Comparison of ENCODE assay signal across 11 cellular contexts in genomic region chr3:29240248-29240647, GRCh38. TPM values are rescaled to one million over a fixed set of nuclear protein-coding genes. Genes with fewer than 3 reads are reported as not detected.
DNase-seq lines count a peak whose midpoint lies in the region; ATAC-seq and TF ChIP-seq lines count a peak whose summit lies in the region.
"Had no signal": no experiment of that assay in that cellular context is flagged by ENCODE, and none has a peak within 500 bp of the region (broad histone marks: within the 10 kb centered on the region; RNA-seq: fewer than 3 reads in every experiment).

No MANE protein-coding gene starts in this region.

- ATAC-seq in Right ventricle myocardium inferior (peak; percentile 48), right cardiac atrium (no peak), upper lobe of right lung (peak; percentile 67), HG03571 (IDR thresholded peaks at IDR 0.05; ENCODE audit: unreplicated experiment) (no peak)

- DNase-seq in Right ventricle myocardium inferior (ENCODE audit: missing footprints) (no peak), right cardiac atrium (no peak), SKM-1 (lab: John Stamatoyannopoulos, UW; ENCODE audit: unreplicated experiment) (peak; percentile 12), foreskin fibroblast (peak; percentile 59 to 70), upper lobe of right lung (no peak), NCI-H510A treated with DMSO at 0.1 percent for 48 hours (lab: John Stamatoyannopoulos, UW) (no peak), HPDE6-E6E7 (ENCODE audit: extremely low spot score) (no peak)
- DNase-seq: GF-D8, GOT3, NCI-H446 had no signal

- no peaks in the 10 kb centered on the region for H3K27me3 ChIP-seq in right cardiac atrium (ENCODE audit: control insufficient read depth, insufficient read depth)
- H3K27me3 ChIP-seq in upper lobe of right lung: no peaks in the 10 kb centered on the region

- H3K9me3 ChIP-seq in right cardiac atrium (ENCODE audit: control insufficient read depth, low read length) (no peaks in the 10 kb centered on the region), upper lobe of right lung (no peaks in the 10 kb centered on the region)

- H3K27ac ChIP-seq in right cardiac atrium (ENCODE audit: low read length) (no peak overlapping the region), upper lobe of right lung (no peak overlapping the region)

- no peak overlapping the region for H3K4me3 ChIP-seq in right cardiac atrium (ENCODE audit: low read length)
- H3K4me3 ChIP-seq in foreskin fibroblast (ENCODE audit: low read depth in 1 of 2, low read length in 2 of 2): no peak overlapping the region
- no peak overlapping the region for H3K4me3 ChIP-seq in upper lobe of right lung

- no peaks in the 10 kb centered on the region for H3K4me1 ChIP-seq in right cardiac atrium (ENCODE audit: control insufficient read depth, insufficient read depth, low read length)
- H3K4me1 ChIP-seq in upper lobe of right lung: no peaks in the 10 kb centered on the region

- TF ChIP-seq CTCF in foreskin fibroblast (IDR thresholded peaks at IDR 0.05; ENCODE audit: low read depth, low read length): no peak
- no peak for TF ChIP-seq CTCF in upper lobe of right lung (IDR thresholded peaks at IDR 0.05)

- intact Hi-C loops in Right ventricle myocardium inferior (cut with DNase I): loop anchor here (10.0 kb wide), 1 partner anchor 55 kb away; no protein-coding TSS in a partner anchor
- intact Hi-C loops in right cardiac atrium (cut with DNase I): no loop called here
- intact Hi-C loops in upper lobe of right lung (cut with DNase I): no loop called here

- H3K36me3 ChIP-seq in upper lobe of right lung: no peaks in the 10 kb centered on the region

RNA-seq across cellular contexts. Expression of gene RBMS3, which starts 40.6 kb away (rescaled TPM):
- total RNA-seq in Right ventricle myocardium inferior (32.7 TPM), right cardiac atrium (10 to 100 TPM; 51.4 to 66.7 (median 56.8) TPM), upper lobe of right lung (85.9 TPM)
- polyA plus RNA-seq in right cardiac atrium: 8.9 TPM

Comparison
In these comparisons a context has a peak if more than half of its experiments do, and no peak if none do; other contexts are left out.
1. ATAC-seq: peak in Right ventricle myocardium inferior (single experiment) and upper lobe of right lung (single experiment); none in right cardiac atrium (0 of 2) and HG03571 (single experiment).
2. DNase-seq: peak in SKM-1 (single experiment) and foreskin fibroblast (2 of 2); none in Right ventricle myocardium inferior (single experiment), right cardiac atrium (0 of 3), upper lobe of right lung (single experiment), NCI-H510A treated with DMSO at 0.1 percent for 48 hours (single experiment) and HPDE6-E6E7 (single experiment).